Comparison of ENCODE assay signal across 10 cellular contexts in genomic region chr6:31831350-31832215, GRCh38. TPM values are rescaled to one million over a fixed set of nuclear protein-coding genes. Genes with fewer than 3 reads are reported as not detected.
A peak's percentile ranks its signal among the peaks of the same experiment; 100 is the strongest.
DNase-seq lines count a peak whose midpoint lies in the region; ATAC-seq and TF ChIP-seq lines count a peak whose summit lies in the region.
"Had no signal": no experiment of that assay in that cellular context is flagged by ENCODE, and none has a peak within 500 bp of the region (broad histone marks: within the 10 kb centered on the region; RNA-seq: fewer than 3 reads in every experiment).

No MANE protein-coding gene starts in this region.

- CTCF ChIA-PET in PC-9 (lab: Charles Lee), result interaction anchor here (0.7 kb wide), 1 partner anchor 36 kb away, joined by 7 read pairs; the partner anchor contains the start of gene VARS1

- peaks cover 16 to 19% (median 17%) of the 10 kb centered on the region in 3 experiments for H3K36me3 Mint-ChIP-seq in H9 (ENCODE audit: insufficient read depth in 1 of 3, low read depth in 3 of 3)

- TF ChIP-seq EP300 in esophagus muscularis mucosa (IDR thresholded peaks at IDR 0.05), result no peak
- TF ChIP-seq EP300 in sigmoid colon (IDR thresholded peaks at IDR 0.05), result no peak

- H3T11ph ChIP-seq in H9 (ENCODE audit: low read length), result no peak overlapping the region

- H4K91ac ChIP-seq in H9 (ENCODE audit: insufficient read length, low read depth, low read length), result no peak overlapping the region

- H2BK20ac ChIP-seq in H9 (ENCODE audit: low read depth, low read length, poor library complexity, severe bottlenecking), result no peak overlapping the region

- no peak overlapping the region for H3K9ac ChIP-seq in H9 (ENCODE audit: extremely low read depth, insufficient read length, low read length)

- H4K8ac ChIP-seq in H9 (replicated peaks; ENCODE audit: insufficient read length, low read depth, low read length), result no peak overlapping the region

- TF ChIP-seq POLR2A in esophagus muscularis mucosa (IDR thresholded peaks at IDR 0.05; ENCODE audit: low read depth) (no peak), sigmoid colon (IDR thresholded peaks at IDR 0.05) (no peak), lower leg skin (IDR thresholded peaks at IDR 0.05) (no peak)

- no peak overlapping the region for H3K56ac ChIP-seq in H9 (ENCODE audit: insufficient read length, low read depth, low read length)

- H3K27me3 ChIP-seq in H9 (ENCODE audit: insufficient read depth, low read length) (no peaks in the 10 kb centered on the region), PC-9 (ENCODE audit: insufficient read depth, low read depth) (no peaks in the 10 kb centered on the region), esophagus muscularis mucosa (no peaks in the 10 kb centered on the region), sigmoid colon (no peaks in the 10 kb centered on the region)

- no peaks in the 10 kb centered on the region for H4K20me1 ChIP-seq in H9 (ENCODE audit: control insufficient read depth, insufficient read depth, insufficient read length)
- peaks cover 24% of the 10 kb centered on the region for H4K20me1 ChIP-seq in PC-9 (ENCODE audit: insufficient read depth)

- intact Hi-C loops in PC-9 (cut with micrococcal nuclease; ENCODE audit: unreplicated experiment), result loop anchor here (2.0 to 5.0 kb wide), 4 partner anchors 17 to 121 kb away; partner anchors contain the start of genes EHMT2, HSPA1A, HSPA1L and SLC44A4
- intact Hi-C loops in esophagus muscularis mucosa (cut with DNase I), result loop anchor here (2.0 to 5.0 kb wide), 4 partner anchors 39 to 149 kb away; partner anchors contain the start of gene LY6G5C
- intact Hi-C loops in sigmoid colon (cut with DNase I), result loop anchor here (2.0 to 10.0 kb wide), 3 partner anchors 103 to 287 kb away; partner anchors contain the start of genes ATP6V1G2, DDAH2, DDX39B and NELFE
- intact Hi-C loops in lower leg skin (cut with DNase I; ENCODE audit: low total_unique reads), result no loop called here

- H4K5ac ChIP-seq in H9 (ENCODE audit: insufficient read length, low read depth, low read length), result no peak overlapping the region

- no peak overlapping the region for H2BK15ac ChIP-seq in H9 (ENCODE audit: low read depth, low read length)

- H3K4me3 ChIP-seq in PC-9 (peak overlapping the region; percentile 67), esophagus muscularis mucosa (peak overlapping the region; percentile 62 to 79 (median 64)), sigmoid colon (peak overlapping the region; percentile 56 to 65 (median 59)), lower leg skin (ENCODE audit: low read depth, poor library complexity, severe bottlenecking) (no peak overlapping the region)

- H2AFZ ChIP-seq in H9 (ENCODE audit: low read length) (no peak overlapping the region), PC-9 (no peak overlapping the region)

- peaks cover 49% of the 10 kb centered on the region for H3F3A ChIP-seq in PC-9 (ENCODE audit: insufficient read depth, low read depth)

- H2BK12ac ChIP-seq in H9 (ENCODE audit: insufficient read length, low read depth, low read length), result no peak overlapping the region

- peaks cover 30% of the 10 kb centered on the region for H3K23me2 ChIP-seq in H9 (ENCODE audit: insufficient read length, low read depth, low read length, poor library complexity, severe bottlenecking)

- no peak overlapping the region; a peak in 1 of 7 replicates for H3K27ac Mint-ChIP-seq in H9

- no TSS peak for BruUV-seq in PC-9 (replicated peaks; lab: Mats Ljungman, UMichigan)

- peaks cover under 1% of the 10 kb centered on the region for H3K79me1 ChIP-seq in H9 (ENCODE audit: insufficient read depth, low read depth, low read length, poor library complexity, severe bottlenecking)

- DNase-seq in H9 (no peak), PC-9 (no peak), esophagus muscularis mucosa (ENCODE audit: extremely low spot score) (no peak), sigmoid colon (no peak), occipital lobe (lab: John Stamatoyannopoulos, UW) (no peak), lower leg skin (ENCODE audit: low spot score in 2 of 2) (no peak), NCI-H1694 treated with DMSO at 0.1 percent for 48 hours (lab: John Stamatoyannopoulos, UW) (no peak)
- DNase-seq: NK-92 treated with Interleukin-12 subunit alpha and Interleukin-12 subunit beta, amount 100 ng/mL, for 24 hours; stimulated activated CD4-positive, alpha-beta T cell treated with anti-CD3 and anti-CD28 coated beads, Interleukin-2, amount 100 ng/mL, for 24 hours had no signal

- peaks cover 18 to 23% of the 10 kb centered on the region in 2 experiments for H3K4me1 Mint-ChIP-seq in H9

- POLR2A ChIA-PET in PC-9 (lab: Charles Lee; ENCODE audit: unreplicated experiment), result interaction anchor here (0.6 to 1.2 kb wide), 2 partner anchors 17 to 171 kb away, joined by 4 to 5 read pairs; partner anchors contain the start of gene C6orf47

- H3K4me2 ChIP-seq in H9 (ENCODE audit: insufficient read depth, insufficient read length, low read length), result peak overlapping the region; percentile 61
- H3K4me2 ChIP-seq in PC-9, result peak overlapping the region; percentile 88

- H3K4ac ChIP-seq in H9 (ENCODE audit: low read depth, low read length), result no peak overlapping the region

- H3K9me3 ChIP-seq in H9 (ENCODE audit: control insufficient read depth, low read depth, low read length) (no peaks in the 10 kb centered on the region), PC-9 (ENCODE audit: insufficient read depth, low read depth) (no peaks in the 10 kb centered on the region), esophagus muscularis mucosa (no peaks in the 10 kb centered on the region), sigmoid colon (no peaks in the 10 kb centered on the region)

- ATAC-seq in GM19455 (IDR thresholded peaks at IDR 0.05; ENCODE audit: unreplicated experiment), result no peak

- no peak overlapping the region for H2AK5ac ChIP-seq in H9 (ENCODE audit: insufficient read length, low read length)

- no peak overlapping the region for H2BK120ac ChIP-seq in H9 (ENCODE audit: low read depth, low read length, poor library complexity, severe bottlenecking)

- no peak overlapping the region for H3K27ac ChIP-seq in H9 (ENCODE audit: insufficient read length, low read depth, low read length)
- peak overlapping the region; percentile 24 for H3K27ac ChIP-seq in PC-9
- peak overlapping the region; percentile 93 to 97 (median 95) for H3K27ac ChIP-seq in esophagus muscularis mucosa (replicated peaks in 1 of 4)
- H3K27ac ChIP-seq in sigmoid colon, result peak overlapping the region; percentile 75 to 96 (median 94)

- no peak overlapping the region for H3K23ac ChIP-seq in H9 (ENCODE audit: insufficient read length, low read depth, low read length)

- no peak overlapping the region for H2BK5ac ChIP-seq in H9 (ENCODE audit: insufficient read length, low read length)

- peaks cover 4% of the 10 kb centered on the region for H3K27me3 Mint-ChIP-seq in H9 (ENCODE audit: low read depth)

- no peak for TF ChIP-seq CTCF in H9 (conservative IDR thresholded peaks at IDR 0.05)
- no peak for TF ChIP-seq CTCF in PC-9 (conservative IDR thresholded peaks at IDR 0.05)
- TF ChIP-seq CTCF in esophagus muscularis mucosa (IDR thresholded peaks at IDR 0.05), result no peak
- TF ChIP-seq CTCF in sigmoid colon (IDR thresholded peaks at IDR 0.05), result no peak
- TF ChIP-seq CTCF in lower leg skin (IDR thresholded peaks at IDR 0.05), result no peak

- no peak overlapping the region for H3K14ac ChIP-seq in H9 (ENCODE audit: insufficient read depth, low read length)

- H3K4me3 Mint-ChIP-seq in H9, result peak overlapping the region; percentile 79 to 88

- no peaks in the 10 kb centered on the region for H3K4me1 ChIP-seq in H9 (ENCODE audit: insufficient read depth, low read length)
- H3K4me1 ChIP-seq in PC-9 (replicated peaks; ENCODE audit: insufficient read depth), result peaks cover 21% of the 10 kb centered on the region
- peaks cover 38 to 57% (median 53%) of the 10 kb centered on the region in 4 donors for H3K4me1 ChIP-seq in esophagus muscularis mucosa
- H3K4me1 ChIP-seq in sigmoid colon, result peaks cover 0 to 44% (median 40%) of the 10 kb centered on the region in 4 donors

- peaks cover 0 to 6% of the 10 kb centered on the region in 2 experiments; a peak in 2 of 5 replicates for H3K9me3 Mint-ChIP-seq in H9

- no peaks in the 10 kb centered on the region for H3K9me2 ChIP-seq in PC-9 (ENCODE audit: insufficient read depth)

- no peak overlapping the region for H3K18ac ChIP-seq in H9 (ENCODE audit: insufficient read length, low read depth, low read length)

- no CpG with 5 or more reads among the region's 15 CpGs for WGBS in H9 (ENCODE audit: extremely low coverage, insufficient read length, low lambda C conversion rate)
- WGBS in esophagus muscularis mucosa, result 76% methylated on average over 15 of the region's 15 CpGs
- WGBS in sigmoid colon, 2 donors, result 40 to 81% methylated on average over 15 of the region's 15 CpGs
- WGBS in lower leg skin, 2 donors, result 57 to 63% methylated on average over 15 of the region's 15 CpGs

- H3K79me2 ChIP-seq in H9 (ENCODE audit: insufficient read depth, low read length) (peaks cover 17% of the 10 kb centered on the region; the same call in 1 of the 2 replicates), PC-9 (ENCODE audit: low read depth) (peaks cover 72% of the 10 kb centered on the region)

- H3K36me3 ChIP-seq in PC-9 (ENCODE audit: low read depth) (peaks cover 5% of the 10 kb centered on the region; the same call in 1 of the 2 replicates), esophagus muscularis mucosa (peaks cover 0 to 5% (median 0%) of the 10 kb centered on the region in 4 donors), sigmoid colon (peaks cover 0 to 1% (median 0%) of the 10 kb centered on the region in 4 donors)

RNA-seq across cellular contexts. Expression of gene HSPA1B, which starts 4.0 kb away (rescaled TPM):
- total RNA-seq in H9 (2021), result 85.1 and 90.5 TPM in 2 replicates
- total RNA-seq in PC-9 (2021), result 334 and 340 TPM in 2 replicates
- 100 to 1,000 TPM; 120 to 315 (median 274) TPM for total RNA-seq in esophagus muscularis mucosa
- 100 to 1,000 TPM in 3 of 4 donors, 10 to 100 TPM in 1; 72.6 to 237 (median 113) TPM for total RNA-seq in sigmoid colon
- polyA plus RNA-seq in sigmoid colon, result 100 to 1,000 TPM in 1 of 3 donors, 10 to 100 TPM in 2; 63.1 to 116 (median 64.3) TPM
- 121 TPM for total RNA-seq in occipital lobe
- 100 to 1,000 TPM; 378 to 549 (median 420) TPM for total RNA-seq in lower leg skin

RNA-seq across cellular contexts. Expression of gene HSPA1A, which starts 16.2 kb away (rescaled TPM):
- 51.2 and 51.7 TPM in 2 replicates for total RNA-seq in H9 (2021)
- 378 and 385 TPM in 2 replicates for total RNA-seq in PC-9 (2021)
- 100 to 1,000 TPM; 235 to 451 (median 370) TPM for total RNA-seq in esophagus muscularis mucosa
- total RNA-seq in sigmoid colon, result 100 to 1,000 TPM; 147 to 321 (median 168) TPM
- 10 to 100 TPM; 39.0 to 70.1 (median 63.1) TPM for polyA plus RNA-seq in sigmoid colon
- 117 TPM for total RNA-seq in occipital lobe
- 100 to 1,000 TPM; 237 to 342 (median 321) TPM for total RNA-seq in lower leg skin

RNA-seq across cellular contexts. Expression of gene HSPA1L, which starts 16.5 kb away (rescaled TPM):
- 1.6 and 2.5 TPM in 2 replicates for total RNA-seq in H9 (2021)
- 2.3 and 2.6 TPM in 2 replicates for total RNA-seq in PC-9 (2021)
- total RNA-seq in esophagus muscularis mucosa, result 1 to 10 TPM; 1.2 to 3.7 (median 2.6) TPM
- total RNA-seq in sigmoid colon, result 1 to 10 TPM; 1.1 to 2.3 (median 1.8) TPM
- 1 to 10 TPM in 1 of 3 donors, under 1 TPM in 2; 0.23 to 1.2 (median 0.60) TPM for polyA plus RNA-seq in sigmoid colon
- 4.4 TPM for total RNA-seq in occipital lobe
- 1 to 10 TPM; 1.3 to 2.3 (median 1.8) TPM for total RNA-seq in lower leg skin

RNA-seq across cellular contexts. Expression of gene LSM2, which starts 24.8 kb away (rescaled TPM):
- total RNA-seq in H9 (2021), result 114 and 123 TPM in 2 replicates
- 67.5 and 74.3 TPM in 2 replicates for total RNA-seq in PC-9 (2021)
- total RNA-seq in esophagus muscularis mucosa, result 10 to 100 TPM; 24.2 to 41.5 (median 32.9) TPM
- 10 to 100 TPM; 29.6 to 53.5 (median 48.1) TPM for total RNA-seq in sigmoid colon
- 10 to 100 TPM; 28.4 to 94.7 (median 49.9) TPM for polyA plus RNA-seq in sigmoid colon
- total RNA-seq in occipital lobe, result 22.9 TPM
- 10 to 100 TPM; 24.7 to 34.5 (median 28.7) TPM for total RNA-seq in lower leg skin

RNA-seq across cellular contexts. Expression of gene NEU1, which starts 31.0 kb away (rescaled TPM):
- total RNA-seq in H9 (2021), result 35.1 and 36.2 TPM in 2 replicates
- 23.1 and 23.4 TPM in 2 replicates for total RNA-seq in PC-9 (2021)
- 10 to 100 TPM; 24.9 to 39.6 (median 34.9) TPM for total RNA-seq in esophagus muscularis mucosa
- 10 to 100 TPM; 31.3 to 43.2 (median 33.6) TPM for total RNA-seq in sigmoid colon
- polyA plus RNA-seq in sigmoid colon, result 10 to 100 TPM; 15.0 to 41.1 (median 31.9) TPM
- total RNA-seq in occipital lobe, result 20.3 TPM
- 10 to 100 TPM; 29.1 to 47.6 (median 39.6) TPM for total RNA-seq in lower leg skin
